ENCODE assay signal across 9 cellular contexts in the genomic region with DNA sequence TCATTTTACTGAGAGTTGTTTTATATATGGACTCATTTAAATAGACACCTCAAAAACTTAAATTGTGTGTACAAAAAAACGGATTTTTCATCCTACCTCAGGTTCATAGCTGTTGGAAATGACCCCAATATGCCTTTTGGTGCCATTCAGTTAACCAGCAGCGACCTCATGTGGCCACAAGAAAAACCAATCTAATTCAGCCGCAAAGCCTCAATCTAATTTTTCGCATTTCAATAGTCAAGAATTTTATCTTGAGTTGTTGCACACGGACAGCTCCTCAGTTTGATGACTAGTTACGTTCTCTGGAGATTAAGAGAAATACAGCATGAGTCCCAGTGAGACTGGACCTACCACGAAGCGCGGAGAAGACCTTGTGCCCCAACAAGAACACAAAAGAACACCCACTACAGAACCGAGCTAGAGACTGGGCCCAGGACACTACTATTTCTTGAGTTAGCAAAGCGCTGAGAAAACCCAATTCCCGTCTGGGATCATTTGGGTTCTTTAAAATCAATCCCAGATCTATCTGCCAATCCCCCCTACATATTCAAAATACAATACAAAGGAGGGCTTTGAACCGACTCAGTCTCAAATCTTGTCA. TPM values are rescaled to one million over a fixed set of nuclear protein-coding genes. Genes with fewer than 3 reads are reported as not detected.
A peak's percentile ranks its signal among the peaks of the same experiment; 100 is the strongest.
DNase-seq lines count a peak whose midpoint lies in the region; ATAC-seq and TF ChIP-seq lines count a peak whose summit lies in the region.
"Had no signal": no experiment of that assay in that cellular context is flagged by ENCODE, and none has a peak within 500 bp of the region (broad histone marks: within the 10 kb centered on the region; RNA-seq: fewer than 3 reads in every experiment).

No MANE protein-coding gene starts in this region.

- H3K36me3 Mint-ChIP-seq in Calu3 (ENCODE audit: insufficient read depth, unreplicated experiment), result no peaks in the 10 kb centered on the region
- H3K36me3 Mint-ChIP-seq in activated T-cell treated with anti-CD3 and anti-CD28 coated beads, Interleukin-2, amount 50 U/mL, for 24 hours (ENCODE audit: low read depth), result no peaks in the 10 kb centered on the region

- H3K4me2 ChIP-seq in OCI-LY3 (ENCODE audit: low read length), result peak overlapping the region; percentile 75

- no peak for ATAC-seq in GM18505 (IDR thresholded peaks at IDR 0.05; ENCODE audit: unreplicated experiment)

- peak overlapping the region; percentile 77 for H2AFZ ChIP-seq in OCI-LY3 (ENCODE audit: low read depth, low read length)

- no peak overlapping the region for H3K4me3 Mint-ChIP-seq in Calu3 (ENCODE audit: low read depth, unreplicated experiment)
- H3K4me3 Mint-ChIP-seq in activated T-cell treated with anti-CD3 and anti-CD28 coated beads, Interleukin-2, amount 50 U/mL, for 24 hours, result no peak overlapping the region

- TF ChIP-seq CTCF in Calu3 (IDR thresholded peaks at IDR 0.05; ENCODE audit: unreplicated experiment) (peak; percentile 88), OCI-LY3 (IDR thresholded peaks at IDR 0.05; ENCODE audit: low read depth, low read length) (peak; percentile 81), fibroblast of villous mesenchyme (IDR thresholded peaks at IDR 0.05; ENCODE audit: insufficient read depth, low read depth, low read length) (peak; percentile 80)

- no peak overlapping the region for H3K27ac ChIP-seq in OCI-LY3 (ENCODE audit: low read length)

- no peaks in the 10 kb centered on the region for H3K27me3 ChIP-seq in OCI-LY3 (ENCODE audit: low read depth, low read length)

- H4K20me1 ChIP-seq in OCI-LY3 (ENCODE audit: insufficient read depth, low read length), result no peaks in the 10 kb centered on the region

- peaks cover 15% of the 10 kb centered on the region for H3K4me1 ChIP-seq in OCI-LY3 (ENCODE audit: low read length)

- H3K9ac ChIP-seq in OCI-LY3 (ENCODE audit: low read length), result 0 out of 2 replicates have a peak overlapping the region, but pooled peaks have one; percentile 10

- no peak overlapping the region for H3K27ac Mint-ChIP-seq in Calu3 (ENCODE audit: unreplicated experiment)
- no peak overlapping the region for H3K27ac Mint-ChIP-seq in activated T-cell treated with anti-CD3 and anti-CD28 coated beads, Interleukin-2, amount 50 U/mL, for 24 hours

- CTCF ChIA-PET in Calu3 (lab: Charles Lee), result interaction anchor here (0.6 to 1.4 kb wide), 16 partner anchors 12 to 715 kb away, joined by 3 to 32 read pairs (median 3); partner anchors contain the start of gene TAF11

- H3K9me3 ChIP-seq in OCI-LY3 (ENCODE audit: insufficient read depth, low read length), result no peaks in the 10 kb centered on the region

- no peaks in the 10 kb centered on the region for H3K27me3 Mint-ChIP-seq in Calu3 (ENCODE audit: unreplicated experiment)
- peaks cover 24% of the 10 kb centered on the region for H3K27me3 Mint-ChIP-seq in activated T-cell treated with anti-CD3 and anti-CD28 coated beads, Interleukin-2, amount 50 U/mL, for 24 hours

- H3K9me3 Mint-ChIP-seq in Calu3 (ENCODE audit: low read depth, unreplicated experiment), result no peaks in the 10 kb centered on the region
- no peaks in the 10 kb centered on the region for H3K9me3 Mint-ChIP-seq in activated T-cell treated with anti-CD3 and anti-CD28 coated beads, Interleukin-2, amount 50 U/mL, for 24 hours

- no peaks in the 10 kb centered on the region for H3K36me3 ChIP-seq in OCI-LY3 (replicated peaks; ENCODE audit: low read depth, low read length)

- DNase-seq in Calu3 (peak; percentile 73), HuH-7 (ENCODE audit: low spot score) (peak; percentile 46), fibroblast of villous mesenchyme (ENCODE audit: low read depth) (peak; percentile 78), occipital lobe (lab: John Stamatoyannopoulos, UW) (peak; percentile 22), HuH-7.5 (ENCODE audit: low spot score) (no peak)
- DNase-seq in activated T-cell treated with anti-CD3 and anti-CD28 coated beads, Interleukin-2, amount 50 U/mL, for 24 hours, result peak; percentile 51

- no peak for TF ChIP-seq POLR2A in GM18505 (IDR thresholded peaks at IDR 0.05; ENCODE audit: borderline replicate concordance, extremely low read depth, insufficient read depth, insufficient read length)

- BruUV-seq in Calu3 (replicated peaks; lab: Mats Ljungman, UMichigan), result no TSS peak

- H3K4me1 Mint-ChIP-seq in Calu3 (ENCODE audit: low read depth, unreplicated experiment), result peaks cover 40% of the 10 kb centered on the region
- peaks cover 14% of the 10 kb centered on the region for H3K4me1 Mint-ChIP-seq in activated T-cell treated with anti-CD3 and anti-CD28 coated beads, Interleukin-2, amount 50 U/mL, for 24 hours (ENCODE audit: low read depth)

- intact Hi-C loops in Calu3 (cut with micrococcal nuclease; ENCODE audit: unreplicated experiment), result loop anchor here (1.0 to 10.0 kb wide), 6 partner anchors 43 to 978 kb away; partner anchors contain the start of genes ANKS1A, PACSIN1 and TAF11

- H3K4me3 ChIP-seq in OCI-LY3 (ENCODE audit: low read length), result peak overlapping the region; percentile 56
- no peak overlapping the region for H3K4me3 ChIP-seq in fibroblast of villous mesenchyme (ENCODE audit: low read depth, low read length)

- H3K79me2 ChIP-seq in OCI-LY3 (ENCODE audit: low read length), result no peaks in the 10 kb centered on the region

RNA-seq across cellular contexts. Expression of gene TCP11, which starts 1.1 kb away (rescaled TPM):
- total RNA-seq in Calu3 (2022) (not detected in 2 replicates), fibroblast of villous mesenchyme (0.32 TPM in 1 of 2 replicates, not detected in the other), occipital lobe (0.31 TPM)
- total RNA-seq: activated CD8-positive, alpha-beta memory T cell treated with anti-CD3 and anti-CD28 coated beads for 36 hours had no signal
